In genomic region chr5:10321882-10322281, GRCh38 we compare ENCODE assay signal across 9 cellular contexts. TPM values are rescaled to one million over a fixed set of nuclear protein-coding genes. Genes with fewer than 3 reads are reported as not detected.
"Had no signal": no experiment of that assay in that cellular context is flagged by ENCODE, and none has a peak within 500 bp of the region (broad histone marks: within the 10 kb centered on the region; RNA-seq: fewer than 3 reads in every experiment).

No MANE protein-coding gene starts in this region.

- ATAC-seq: HepG2 had no signal

- FAIRE-seq: H54, HepG2 had no signal

- H3K27ac ChIP-seq: GM23248, HL-60 had no signal

- DNase-seq: GM23248, GOT3, HCEC 1CT, HFFc6, KG1 had no signal

- H3K9ac ChIP-seq: GM23248 had no signal

- H3K4me3 ChIP-seq: GM23248 had no signal

- H2AFZ ChIP-seq: GM23248 had no signal

RNA-seq across cellular contexts. Expression of gene CMBL, which starts 14.2 kb away (rescaled TPM):
- polyA plus RNA-seq: IgD-negative memory B cell had no signal
